ENCODE assay signal across 8 cellular contexts in the genomic region with DNA sequence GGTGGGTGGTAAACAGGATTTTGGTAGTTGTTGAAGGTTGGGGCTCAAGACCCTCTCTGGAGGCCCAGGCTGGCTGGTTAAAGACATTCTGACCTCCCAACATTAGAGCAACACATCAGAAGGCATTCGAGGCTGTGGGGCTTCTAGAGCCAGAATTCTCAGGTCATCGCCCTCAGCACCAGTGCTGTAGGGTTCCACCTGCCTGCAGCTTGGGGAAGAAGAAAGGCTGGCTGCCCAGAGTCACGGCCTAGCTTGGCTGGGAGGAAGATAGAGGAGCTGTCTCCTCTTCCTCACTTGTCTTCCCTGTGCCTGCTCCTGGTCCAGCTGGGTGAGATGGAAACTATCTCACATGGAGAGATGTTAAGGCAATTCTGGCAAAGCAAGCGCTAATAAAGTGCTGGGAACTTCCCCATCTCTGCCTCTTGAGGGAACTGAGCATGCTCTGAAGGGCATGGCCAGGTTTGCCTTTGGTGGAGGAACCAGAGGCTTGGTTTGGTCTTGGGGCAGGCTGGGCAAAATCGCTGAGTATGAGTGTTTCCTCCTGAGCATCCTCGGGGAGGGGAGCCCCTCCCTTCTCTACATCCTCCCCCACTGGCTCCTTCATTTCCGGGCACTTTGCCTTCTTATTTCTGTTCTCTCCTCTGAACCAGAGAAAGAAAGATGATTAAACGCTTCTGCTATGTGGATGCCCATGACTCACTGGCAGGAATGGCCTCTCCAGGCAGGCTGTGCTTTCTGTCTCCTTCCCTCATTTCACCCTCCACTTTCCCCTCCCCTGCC.
DNase-seq lines count a peak whose midpoint lies in the region; ATAC-seq and TF ChIP-seq lines count a peak whose summit lies in the region.

No MANE protein-coding gene starts in this region.

- H3K27me3 ChIP-seq in right atrium auricular region (no peaks in the 10 kb centered on the region), skeletal muscle satellite cell (ENCODE audit: control insufficient read depth, insufficient read depth, low read length) (no peaks in the 10 kb centered on the region)

- H3K4me3 Mint-ChIP-seq in activated naive CD8-positive, alpha-beta T cell treated with anti-CD3 and anti-CD28 coated beads, Interleukin-2, amount 50 U/mL, for 24 hours: no peak overlapping the region

- peak overlapping the region; percentile 70 for H3K4me2 ChIP-seq in skeletal muscle satellite cell (ENCODE audit: low read length)

- DNase-seq in H4 (ENCODE audit: low spot score) (peak; percentile 97), amniotic epithelial cell (ENCODE audit: low read depth) (peak; percentile 95), right atrium auricular region (ENCODE audit: low spot score) (peak; percentile 83), AML-193 (lab: John Stamatoyannopoulos, UW) (no peak)
- no peak for DNase-seq in activated naive CD8-positive, alpha-beta T cell treated with anti-CD3 and anti-CD28 coated beads, Interleukin-2, amount 50 U/mL, for 24 hours

- ATAC-seq in HG03196 (IDR thresholded peaks at IDR 0.05; ENCODE audit: unreplicated experiment): no peak
- ATAC-seq in GM18511 (IDR thresholded peaks at IDR 0.05; ENCODE audit: unreplicated experiment): no peak
- ATAC-seq in activated naive CD8-positive, alpha-beta T cell treated with anti-CD3 and anti-CD28 coated beads, Interleukin-2, amount 50 U/mL, for 24 hours: no peak

- peaks cover 5% of the 10 kb centered on the region for H3K27me3 Mint-ChIP-seq in activated naive CD8-positive, alpha-beta T cell treated with anti-CD3 and anti-CD28 coated beads, Interleukin-2, amount 50 U/mL, for 24 hours

- peak overlapping the region; percentile 73 to 84 for H3K27ac ChIP-seq in right atrium auricular region

- no peaks in the 10 kb centered on the region for H3K36me3 ChIP-seq in right atrium auricular region
- H3K36me3 ChIP-seq in skeletal muscle satellite cell (ENCODE audit: insufficient read depth, low read length): no peaks in the 10 kb centered on the region

- H3K4me1 ChIP-seq in right atrium auricular region (peaks cover 0 to 28% of the 10 kb centered on the region in 2 donors), skeletal muscle satellite cell (ENCODE audit: control insufficient read depth, insufficient read depth, low read length) (peaks cover 36% of the 10 kb centered on the region)

- H3K9ac ChIP-seq in skeletal muscle satellite cell (ENCODE audit: low read depth, low read length): peak overlapping the region; percentile 60

- no peak overlapping the region for H3K27ac Mint-ChIP-seq in activated naive CD8-positive, alpha-beta T cell treated with anti-CD3 and anti-CD28 coated beads, Interleukin-2, amount 50 U/mL, for 24 hours

- H3K4me3 ChIP-seq in right atrium auricular region (no peak overlapping the region), skeletal muscle satellite cell (ENCODE audit: low read length) (peak overlapping the region; percentile 50)

- no peaks in the 10 kb centered on the region for H3K36me3 Mint-ChIP-seq in activated naive CD8-positive, alpha-beta T cell treated with anti-CD3 and anti-CD28 coated beads, Interleukin-2, amount 50 U/mL, for 24 hours (ENCODE audit: low read depth)

- H3K9me3 Mint-ChIP-seq in activated naive CD8-positive, alpha-beta T cell treated with anti-CD3 and anti-CD28 coated beads, Interleukin-2, amount 50 U/mL, for 24 hours: no peaks in the 10 kb centered on the region

- TF ChIP-seq CTCF in right atrium auricular region (IDR thresholded peaks at IDR 0.05): no peak

- no peaks in the 10 kb centered on the region for H3K9me3 ChIP-seq in right atrium auricular region
- H3K9me3 ChIP-seq in skeletal muscle satellite cell (replicated peaks; ENCODE audit: low read length): no peaks in the 10 kb centered on the region

- no peaks in the 10 kb centered on the region for H3K4me1 Mint-ChIP-seq in activated naive CD8-positive, alpha-beta T cell treated with anti-CD3 and anti-CD28 coated beads, Interleukin-2, amount 50 U/mL, for 24 hours

Comparison
In these comparisons a context has a peak if more than half of its experiments do, and no peak if none do; other contexts are left out.
1. DNase-seq: peak in H4 (single experiment), amniotic epithelial cell (single experiment) and right atrium auricular region (single experiment); none in AML-193 (0 of 2) and activated naive CD8-positive, alpha-beta T cell treated with anti-CD3 and anti-CD28 coated beads, Interleukin-2, amount 50 U/mL, for 24 hours (single experiment).